ENCODE assay signal across 17 cellular contexts in the genomic region with DNA sequence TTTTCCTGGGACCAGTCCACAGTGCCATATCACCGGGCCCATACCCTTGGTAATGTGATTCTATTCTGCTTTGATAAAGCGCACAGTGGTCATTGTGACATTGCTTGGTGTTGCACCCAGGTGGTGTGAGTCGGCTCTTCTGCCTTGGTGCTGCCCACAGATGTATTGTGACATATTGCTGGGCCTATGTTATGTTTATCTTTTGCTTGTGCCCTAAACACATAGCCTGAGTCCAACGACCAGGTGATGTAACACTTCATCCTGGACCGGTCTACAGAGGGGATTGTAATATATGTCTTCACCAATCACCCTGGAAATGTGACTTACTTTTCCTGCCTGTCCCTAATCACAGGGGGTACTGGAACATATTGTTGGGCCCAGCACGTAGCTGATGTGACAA. TPM values are rescaled to one million over a fixed set of nuclear protein-coding genes. Genes with fewer than 3 reads are reported as not detected.
DNase-seq lines count a peak whose midpoint lies in the region; ATAC-seq, FAIRE-seq and TF ChIP-seq lines count a peak whose summit lies in the region.
"Had no signal": no experiment of that assay in that cellular context is flagged by ENCODE, and none has a peak within 500 bp of the region (broad histone marks: within the 10 kb centered on the region; RNA-seq: fewer than 3 reads in every experiment).

No MANE protein-coding gene starts in this region.

- no peak overlapping the region for H3K4me3 Mint-ChIP-seq in CD8-positive, alpha-beta T cell
- H3K4me3 Mint-ChIP-seq in WTC11, result no peak overlapping the region
- H3K4me3 Mint-ChIP-seq in CD14-positive monocyte, result no peak overlapping the region
- H3K4me3 Mint-ChIP-seq: CD4-positive, alpha-beta T cell; GM23338; H9 had no signal

- no peaks in the 10 kb centered on the region for H3K27me3 Mint-ChIP-seq in CD8-positive, alpha-beta T cell (ENCODE audit: low read depth)
- no peaks in the 10 kb centered on the region for H3K27me3 Mint-ChIP-seq in WTC11 (ENCODE audit: low read depth)
- no peaks in the 10 kb centered on the region for H3K27me3 Mint-ChIP-seq in CD14-positive monocyte (ENCODE audit: low read depth in 3 of 3)
- H3K27me3 Mint-ChIP-seq: CD4-positive, alpha-beta T cell had no signal

- no peak for TF ChIP-seq POLR2A in GM12892 (IDR thresholded peaks at IDR 0.05; ENCODE audit: low read depth, low read length)

- FAIRE-seq in GM12892 (lab: Jason Lieb, UNC), result no peak
- FAIRE-seq: GM12891 had no signal

- intact Hi-C loops in CD8-positive, alpha-beta T cell (cut with DNase I, micrococcal nuclease), result no loop called here
- intact Hi-C loops in CD14-positive monocyte (cut with micrococcal nuclease), result no loop called here

- ATAC-seq in CD8-positive, alpha-beta T cell, result no peak
- ATAC-seq in WTC11, result no peak
- ATAC-seq: GM23338, HCT116 had no signal

- no peak for TF ChIP-seq CTCF in CD8-positive, alpha-beta T cell (IDR thresholded peaks at IDR 0.05)
- TF ChIP-seq CTCF in WTC11 (IDR thresholded peaks at IDR 0.05), result no peak
- TF ChIP-seq CTCF in CD14-positive monocyte (IDR thresholded peaks at IDR 0.05), result no peak

- H3K36me3 Mint-ChIP-seq in CD8-positive, alpha-beta T cell, result peaks cover 63% of the 10 kb centered on the region
- H3K36me3 Mint-ChIP-seq in WTC11, result peaks cover 72% of the 10 kb centered on the region
- peaks cover 36 to 49% of the 10 kb centered on the region in 2 donors for H3K36me3 Mint-ChIP-seq in CD14-positive monocyte

- CTCF ChIA-PET in CD8-positive, alpha-beta T cell (lab: Charles Lee), result no interaction called here
- CTCF ChIA-PET in WTC11 (lab: Charles Lee), result no interaction called here

- no peaks in the 10 kb centered on the region for H3K27me3 ChIP-seq in CD8-positive, alpha-beta T cell (ENCODE audit: insufficient read depth, low read length)

- H3K36me3 ChIP-seq in CD8-positive, alpha-beta T cell (ENCODE audit: insufficient read depth, low read length), result peaks cover 8% of the 10 kb centered on the region

- no peaks in the 10 kb centered on the region for H3K4me1 ChIP-seq in CD8-positive, alpha-beta T cell (ENCODE audit: insufficient read depth, low read length)

- no peak for DNase-seq in CD8-positive, alpha-beta T cell
- DNase-seq in HuH-7.5 (ENCODE audit: low spot score), result peak; percentile 19
- DNase-seq in WTC11 (ENCODE audit: low spot score), result no peak
- no peak for DNase-seq in GM12892 (ENCODE audit: insufficient read length)
- DNase-seq in CD14-positive monocyte (ENCODE audit: low spot score), result no peak
- no peak for DNase-seq in NCI-H1436 treated with DMSO at 0.1 percent for 48 hours (lab: John Stamatoyannopoulos, UW)
- DNase-seq: C1 segment of cervical spinal cord; Calu3; CD4-positive, alpha-beta T cell; COR-L47; DMS53; DMS79 treated with DMSO at 0.1 percent for 48 hours; GF-D8; H9 had no signal

- POLR2A ChIA-PET in CD8-positive, alpha-beta T cell (lab: Charles Lee), result no interaction called here
- POLR2A ChIA-PET in WTC11 (lab: Charles Lee), result no interaction called here

- no peaks in the 10 kb centered on the region for H3K4me1 Mint-ChIP-seq in CD8-positive, alpha-beta T cell (ENCODE audit: low read depth)
- H3K4me1 Mint-ChIP-seq in WTC11, result no peaks in the 10 kb centered on the region
- H3K4me1 Mint-ChIP-seq in CD14-positive monocyte, result no peaks in the 10 kb centered on the region
- H3K4me1 Mint-ChIP-seq: GM23338, H9 had no signal

- no peak overlapping the region for H3K27ac ChIP-seq in CD8-positive, alpha-beta T cell (ENCODE audit: low read depth, low read length)

- no peaks in the 10 kb centered on the region for H3K9me3 ChIP-seq in CD8-positive, alpha-beta T cell (ENCODE audit: low read length)

- no peaks in the 10 kb centered on the region for H3K9me3 Mint-ChIP-seq in CD8-positive, alpha-beta T cell
- H3K9me3 Mint-ChIP-seq in WTC11 (no peaks in the 10 kb centered on the region), CD14-positive monocyte (peaks cover 0 to 2% (median 0%) of the 10 kb centered on the region in 7 donors)
- H3K9me3 Mint-ChIP-seq: CD4-positive, alpha-beta T cell; GM23338; H9 had no signal

- no peak overlapping the region for H3K4me3 ChIP-seq in CD8-positive, alpha-beta T cell (ENCODE audit: low read depth, low read length)
- H3K4me3 ChIP-seq: GM23338 had no signal

- peak overlapping the region; percentile 8 for H3K27ac Mint-ChIP-seq in CD8-positive, alpha-beta T cell
- H3K27ac Mint-ChIP-seq in WTC11 (no peak overlapping the region), CD14-positive monocyte (peak overlapping the region in 1 of 7 donors; percentile 25)
- H3K27ac Mint-ChIP-seq: CD4-positive, alpha-beta T cell; GM23338; H9 had no signal

TF ChIP-seq in WTC11, 78 proteins besides CTCF, POLR2A, EP300 and RAD21:
- TF ChIP-seq JAZF1 (CRISPR knock-in tag; IDR thresholded peaks at IDR 0.05), result no peak
- TF ChIP-seq GABPB1 (CRISPR knock-in tag; IDR thresholded peaks at IDR 0.05), result peak; percentile 90

RNA-seq across cellular contexts. Expression of gene ZNF254, which starts 23.7 kb away (rescaled TPM):
- 10 to 100 TPM; 11.2 to 14.2 TPM for total RNA-seq in CD8-positive, alpha-beta T cell
- total RNA-seq in WTC11 (2021), result 28.0 to 34.5 TPM (median 28.9 TPM) in 3 replicates
- 5.7 TPM for polyA plus RNA-seq in GM12892 (2012; ENCODE audit: missing spikeins)
- 1 to 10 TPM; 1.4 to 1.7 TPM for polyA plus RNA-seq in CD14-positive monocyte
